13 cellular contexts compared by ENCODE assay signal in the genomic region with DNA sequence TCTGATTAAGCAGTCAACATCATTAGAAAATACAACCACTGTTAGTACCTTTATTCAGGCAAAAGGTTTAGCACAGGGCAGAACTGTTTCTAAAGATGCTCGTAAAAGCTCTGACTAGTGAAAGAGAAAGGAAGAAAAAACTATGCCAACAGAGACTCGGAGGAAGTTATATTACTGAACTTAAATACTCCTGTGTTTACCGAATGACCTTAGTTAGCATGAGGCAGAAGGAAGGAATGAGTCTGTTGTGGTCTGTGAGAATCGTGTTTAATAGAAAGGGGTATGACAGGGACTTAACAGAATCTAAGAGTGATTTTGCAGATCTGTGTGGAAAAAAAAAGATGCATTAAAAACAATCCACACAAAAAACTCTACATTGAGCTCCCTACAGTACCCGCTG.
DNase-seq lines count a peak whose midpoint lies in the region; ATAC-seq and TF ChIP-seq lines count a peak whose summit lies in the region.
"Had no signal": no experiment of that assay in that cellular context is flagged by ENCODE, and none has a peak within 500 bp of the region (broad histone marks: within the 10 kb centered on the region; RNA-seq: fewer than 3 reads in every experiment).

No MANE protein-coding gene starts in this region.

- DNase-seq in PC-3, result peak; percentile 91
- peak; percentile 35 for DNase-seq in fibroblast of the aortic adventitia (ENCODE audit: low read depth)
- DNase-seq in smooth muscle cell (lab: John Stamatoyannopoulos, UW; ENCODE audit: unreplicated experiment), result no peak
- DNase-seq in NCI-H2196 treated with DMSO at 0.1 percent for 48 hours (lab: John Stamatoyannopoulos, UW; ENCODE audit: unreplicated experiment), result no peak
- DNase-seq in neural progenitor cell (ENCODE audit: low spot score), result no peak
- no peak for DNase-seq in amygdala (lab: John Stamatoyannopoulos, UW)
- no peak for DNase-seq in mesothelial cell of epicardium (ENCODE audit: low spot score in 2 of 2, unreplicated experiment in 2 of 2)
- DNase-seq: activated B cell treated with CpG ODN at 0.5 μM for 24 hours; aorta; CD4-positive, alpha-beta T cell; KG1; SK-N-SH had no signal

- POLR2A ChIA-PET in PC-3 (lab: Charles Lee; ENCODE audit: unreplicated experiment), result no interaction called here

- H3K9me3 ChIP-seq in PC-3 (ENCODE audit: low read length), result no peaks in the 10 kb centered on the region
- no peaks in the 10 kb centered on the region for H3K9me3 ChIP-seq in smooth muscle cell (replicated peaks; ENCODE audit: low read depth)
- H3K9me3 ChIP-seq in neural progenitor cell (ENCODE audit: low read depth), result no peaks in the 10 kb centered on the region
- H3K9me3 ChIP-seq: SK-N-SH had no signal

- CTCF ChIA-PET in PC-3 (lab: Charles Lee), result interaction anchor here (0.5 to 0.8 kb wide), 2 partner anchors 28 to 30 kb away, joined by 3 to 7 read pairs; no protein-coding TSS in a partner anchor

- H3K4me3 Mint-ChIP-seq in neural progenitor cell (no peak overlapping the region), mesothelial cell of epicardium (no peak overlapping the region)
- H3K4me3 Mint-ChIP-seq: activated B cell treated with CpG ODN at 0.5 μM for 24 hours; CD4-positive, alpha-beta T cell had no signal

- H3K79me2 ChIP-seq in PC-3 (ENCODE audit: low read length) (no peaks in the 10 kb centered on the region), smooth muscle cell (ENCODE audit: low read depth) (no peaks in the 10 kb centered on the region), neural progenitor cell (ENCODE audit: low read depth) (no peaks in the 10 kb centered on the region)

- H3K27ac Mint-ChIP-seq in neural progenitor cell, result no peak overlapping the region
- H3K27ac Mint-ChIP-seq in mesothelial cell of epicardium, result no peak overlapping the region
- H3K27ac Mint-ChIP-seq: activated B cell treated with CpG ODN at 0.5 μM for 24 hours; CD4-positive, alpha-beta T cell had no signal

- ATAC-seq in GM18870 (IDR thresholded peaks at IDR 0.05; ENCODE audit: unreplicated experiment), result peak; percentile 78
- ATAC-seq in PC-3, result peak; percentile 87

- H3K36me3 ChIP-seq in PC-3 (ENCODE audit: low read depth, low read length) (no peaks in the 10 kb centered on the region), smooth muscle cell (ENCODE audit: low read depth) (no peaks in the 10 kb centered on the region), neural progenitor cell (no peaks in the 10 kb centered on the region)

- H3K4me1 ChIP-seq in PC-3 (ENCODE audit: insufficient read depth, low read length) (peaks cover 52% of the 10 kb centered on the region), smooth muscle cell (ENCODE audit: low read depth) (peaks cover 8% of the 10 kb centered on the region), neural progenitor cell (no peaks in the 10 kb centered on the region)

- H3K27ac ChIP-seq in PC-3 (ENCODE audit: low read length), result peak overlapping the region; percentile 87
- peak overlapping the region; percentile 79 for H3K27ac ChIP-seq in smooth muscle cell (ENCODE audit: low read depth)
- no peak overlapping the region for H3K27ac ChIP-seq in neural progenitor cell

- H2AFZ ChIP-seq in PC-3 (ENCODE audit: low read length) (no peak overlapping the region), smooth muscle cell (ENCODE audit: low read depth) (no peak overlapping the region), neural progenitor cell (replicated peaks) (no peak overlapping the region)

- no peaks in the 10 kb centered on the region for H3K27me3 ChIP-seq in PC-3 (ENCODE audit: low read length)
- no peaks in the 10 kb centered on the region for H3K27me3 ChIP-seq in smooth muscle cell (ENCODE audit: low read depth)
- H3K27me3 ChIP-seq in neural progenitor cell, result no peaks in the 10 kb centered on the region

- 26% methylated on average over 5 of the region's 5 CpGs for WGBS in smooth muscle cell (ENCODE audit: low lambda C conversion rate)

- peaks cover 8% of the 10 kb centered on the region for H3F3A ChIP-seq in PC-3 (ENCODE audit: low read length, unreplicated experiment)
- peaks cover 24% of the 10 kb centered on the region for H3F3A ChIP-seq in smooth muscle cell (ENCODE audit: low read depth)
- no peaks in the 10 kb centered on the region for H3F3A ChIP-seq in neural progenitor cell (ENCODE audit: low read depth)

- H4K20me1 ChIP-seq in PC-3 (ENCODE audit: low read length) (no peaks in the 10 kb centered on the region), smooth muscle cell (ENCODE audit: low read depth) (no peaks in the 10 kb centered on the region), neural progenitor cell (ENCODE audit: low read depth) (no peaks in the 10 kb centered on the region)

- H3K4me1 Mint-ChIP-seq in neural progenitor cell, result no peaks in the 10 kb centered on the region
- peaks cover 12% of the 10 kb centered on the region for H3K4me1 Mint-ChIP-seq in mesothelial cell of epicardium
- H3K4me1 Mint-ChIP-seq: activated B cell treated with CpG ODN at 0.5 μM for 24 hours had no signal

- H3K27me3 Mint-ChIP-seq in neural progenitor cell (ENCODE audit: insufficient read depth, low read depth) (peaks cover 2% of the 10 kb centered on the region), mesothelial cell of epicardium (ENCODE audit: low read depth) (no peaks in the 10 kb centered on the region)
- H3K27me3 Mint-ChIP-seq: activated B cell treated with CpG ODN at 0.5 μM for 24 hours had no signal

- no peaks in the 10 kb centered on the region for H3K9me3 Mint-ChIP-seq in neural progenitor cell
- no peaks in the 10 kb centered on the region for H3K9me3 Mint-ChIP-seq in mesothelial cell of epicardium
- H3K9me3 Mint-ChIP-seq: activated B cell treated with CpG ODN at 0.5 μM for 24 hours; CD4-positive, alpha-beta T cell had no signal

- peak overlapping the region; percentile 57 for H3K9ac ChIP-seq in PC-3 (ENCODE audit: low read length)
- H3K9ac ChIP-seq in smooth muscle cell (ENCODE audit: low read depth), result no peak overlapping the region
- H3K9ac ChIP-seq in neural progenitor cell, result no peak overlapping the region
- H3K9ac ChIP-seq: SK-N-SH had no signal

- intact Hi-C loops in PC-3 (cut with micrococcal nuclease), result loop anchor here (1.0 to 5.0 kb wide), 4 partner anchors 15 to 36 kb away; no protein-coding TSS in a partner anchor

- BruUV-seq in PC-3 (replicated peaks; lab: Mats Ljungman, UMichigan), result no TSS peak

- peak overlapping the region; percentile 73 for H3K4me2 ChIP-seq in PC-3 (ENCODE audit: low read length)
- H3K4me2 ChIP-seq in smooth muscle cell, result peak overlapping the region; percentile 71
- H3K4me2 ChIP-seq in neural progenitor cell, result no peak overlapping the region
- H3K4me2 ChIP-seq: SK-N-SH had no signal

- H3K36me3 Mint-ChIP-seq in neural progenitor cell (peaks cover 8% of the 10 kb centered on the region), mesothelial cell of epicardium (no peaks in the 10 kb centered on the region)

- TF ChIP-seq CTCF in PC-3 (conservative IDR thresholded peaks at IDR 0.05; ENCODE audit: low read depth, low read length), result no peak
- TF ChIP-seq CTCF in fibroblast of the aortic adventitia (IDR thresholded peaks at IDR 0.05; ENCODE audit: insufficient read depth, low read length), result no peak
- no peak for TF ChIP-seq CTCF in smooth muscle cell (IDR thresholded peaks at IDR 0.05; ENCODE audit: borderline replicate concordance, insufficient read depth, poor library complexity, severe bottlenecking)
- TF ChIP-seq CTCF in neural progenitor cell (IDR thresholded peaks at IDR 0.05), result no peak
- no peak for TF ChIP-seq CTCF in mesothelial cell of epicardium (IDR thresholded peaks at IDR 0.05; ENCODE audit: unreplicated experiment)

- H3K9me2 ChIP-seq in PC-3 (replicated peaks; ENCODE audit: low read length), result no peaks in the 10 kb centered on the region
- H3K9me2 ChIP-seq: SK-N-SH had no signal

- H3K4me3 ChIP-seq in PC-3 (ENCODE audit: low read length) (peak overlapping the region; percentile 47; the same call in 1 of the 2 replicates), fibroblast of the aortic adventitia (ENCODE audit: low read depth, low read length) (no peak overlapping the region), smooth muscle cell (no peak overlapping the region), neural progenitor cell (no peak overlapping the region)

Comparison
In these comparisons a context has a peak if more than half of its experiments do, and no peak if none do; other contexts are left out.
1. DNase-seq: peak in PC-3 (single experiment) and fibroblast of the aortic adventitia (single experiment); none in smooth muscle cell (single experiment), NCI-H2196 treated with DMSO at 0.1 percent for 48 hours (single experiment), neural progenitor cell (single experiment), amygdala (0 of 56) and mesothelial cell of epicardium (0 of 2).